10 cellular contexts compared by ENCODE assay signal in genomic region chr16:49639739-49640388, GRCh38.
DNase-seq lines count a peak whose midpoint lies in the region; ATAC-seq, FAIRE-seq and TF ChIP-seq lines count a peak whose summit lies in the region.
"Had no signal": no experiment of that assay in that cellular context is flagged by ENCODE, and none has a peak within 500 bp of the region (broad histone marks: within the 10 kb centered on the region; RNA-seq: fewer than 3 reads in every experiment).

No MANE protein-coding gene starts in this region.

- peak overlapping the region; percentile 56 for H2AFZ ChIP-seq in ACC112 (ENCODE audit: low read length, unreplicated experiment)

- no peak for TF ChIP-seq CTCF in fibroblast of villous mesenchyme (IDR thresholded peaks at IDR 0.05; ENCODE audit: insufficient read depth, low read depth, low read length)
- no peak for TF ChIP-seq CTCF in nephron progenitor cell (IDR thresholded peaks at IDR 0.05)

- H3K27me3 Mint-ChIP-seq in nephron progenitor cell (ENCODE audit: low read depth, poor library complexity) = peaks cover 9% of the 10 kb centered on the region
- H3K27me3 Mint-ChIP-seq in activated naive CD4-positive, alpha-beta T cell treated with anti-CD3 and anti-CD28 coated beads, Interleukin-2, amount 10 ng/mL, durations not matched to agents 7 days and 5 days = no peaks in the 10 kb centered on the region

- H3K27ac Mint-ChIP-seq in nephron progenitor cell = peak overlapping the region; percentile 80
- no peak overlapping the region for H3K27ac Mint-ChIP-seq in activated naive CD4-positive, alpha-beta T cell treated with anti-CD3 and anti-CD28 coated beads, Interleukin-2, amount 10 ng/mL, durations not matched to agents 7 days and 5 days
- H3K27ac Mint-ChIP-seq: activated CD8-positive, alpha-beta T cell treated with anti-CD3 and anti-CD28 coated beads, Interleukin-2, amount 10 ng/mL, durations not matched to agents 7 days and 5 days; stimulated activated naive B cell treated with anti-CD40 and anti-IgM and Interleukin-4, amounts not matched to agents 10 μg/mL and 1 μg/mL and 100 μg/mL, for 72 hours had no signal

- no peaks in the 10 kb centered on the region for H3K79me2 ChIP-seq in ACC112 (ENCODE audit: control insufficient read depth, insufficient read depth, low read length, unreplicated experiment)

- no peaks in the 10 kb centered on the region for H3K36me3 ChIP-seq in ACC112 (ENCODE audit: insufficient read depth, low read length)
- H3K36me3 ChIP-seq in SJSA1 = no peaks in the 10 kb centered on the region; the same call in 1 of the 2 replicates

- no peaks in the 10 kb centered on the region for H3K27me3 ChIP-seq in ACC112 (ENCODE audit: insufficient read depth, low read length)
- no peaks in the 10 kb centered on the region for H3K27me3 ChIP-seq in SJSA1 (replicated peaks)

- H3K4me3 ChIP-seq in ACC112 (ENCODE audit: low read depth, low read length) = 0 out of 2 replicates have a peak overlapping the region, but pooled peaks have one; percentile 8
- H3K4me3 ChIP-seq in SJSA1 = no peak overlapping the region
- H3K4me3 ChIP-seq in fibroblast of villous mesenchyme (ENCODE audit: low read depth, low read length) = no peak overlapping the region

- peaks cover 43% of the 10 kb centered on the region for H3K4me1 ChIP-seq in ACC112 (ENCODE audit: control insufficient read depth, insufficient read depth, low read length, unreplicated experiment)
- H3K4me1 ChIP-seq in SJSA1 (replicated peaks) = peaks cover 56% of the 10 kb centered on the region

- peaks cover 34% of the 10 kb centered on the region for H3K36me3 Mint-ChIP-seq in nephron progenitor cell (ENCODE audit: low read depth)
- H3K36me3 Mint-ChIP-seq in activated naive CD4-positive, alpha-beta T cell treated with anti-CD3 and anti-CD28 coated beads, Interleukin-2, amount 10 ng/mL, durations not matched to agents 7 days and 5 days = no peaks in the 10 kb centered on the region
- H3K36me3 Mint-ChIP-seq: stimulated activated naive B cell treated with anti-CD40 and anti-IgM and Interleukin-4, amounts not matched to agents 10 μg/mL and 1 μg/mL and 100 μg/mL, for 72 hours had no signal

- H3K27ac ChIP-seq in ACC112 (ENCODE audit: low read depth, low read length) (peak overlapping the region; percentile 71), SJSA1 (peak overlapping the region; percentile 20; the same call in 1 of the 2 replicates)

- no peaks in the 10 kb centered on the region for H3K9me3 ChIP-seq in SJSA1 (replicated peaks)

- H3K9me3 Mint-ChIP-seq in nephron progenitor cell = no peaks in the 10 kb centered on the region
- no peaks in the 10 kb centered on the region for H3K9me3 Mint-ChIP-seq in activated naive CD4-positive, alpha-beta T cell treated with anti-CD3 and anti-CD28 coated beads, Interleukin-2, amount 10 ng/mL, durations not matched to agents 7 days and 5 days
- H3K9me3 Mint-ChIP-seq: stimulated activated naive B cell treated with anti-CD40 and anti-IgM and Interleukin-4, amounts not matched to agents 10 μg/mL and 1 μg/mL and 100 μg/mL, for 72 hours had no signal

- DNase-seq in SJSA1 (ENCODE audit: low read depth in 1 of 2, low spot score in 2 of 2) (peak; percentile 91 to 92), fibroblast of villous mesenchyme (ENCODE audit: low read depth) (peak; percentile 35), nephron progenitor cell (peak; percentile 76), GM19239 (ENCODE audit: insufficient read length, low spot score) (no peak)
- DNase-seq in activated naive CD4-positive, alpha-beta T cell treated with anti-CD3 and anti-CD28 coated beads, Interleukin-2, amount 10 ng/mL, durations not matched to agents 7 days and 5 days = no peak
- DNase-seq: activated CD8-positive, alpha-beta T cell treated with anti-CD3 and anti-CD28 coated beads, Interleukin-2, amount 10 ng/mL, durations not matched to agents 7 days and 5 days; stimulated activated naive B cell treated with anti-CD40 and anti-IgM and Interleukin-4, amounts not matched to agents 10 μg/mL and 1 μg/mL and 100 μg/mL, for 72 hours had no signal

- ATAC-seq in HG03139 (IDR thresholded peaks at IDR 0.05; ENCODE audit: unreplicated experiment) (no peak), GM19324 (IDR thresholded peaks at IDR 0.05; ENCODE audit: low FRiP score, unreplicated experiment) (no peak)
- ATAC-seq: activated CD8-positive, alpha-beta T cell treated with anti-CD3 and anti-CD28 coated beads, Interleukin-2, amount 10 ng/mL, durations not matched to agents 7 days and 5 days; stimulated activated naive B cell treated with anti-CD40 and anti-IgM and Interleukin-4, amounts not matched to agents 10 μg/mL and 1 μg/mL and 100 μg/mL, for 72 hours had no signal

- CTCF ChIA-PET in activated naive CD4-positive, alpha-beta T cell treated with anti-CD3 and anti-CD28 coated beads, Interleukin-2, amount 10 ng/mL, durations not matched to agents 7 days and 5 days (lab: Charles Lee) = no interaction called here

- peak overlapping the region; percentile 31 for H3K4me3 Mint-ChIP-seq in nephron progenitor cell
- no peak overlapping the region for H3K4me3 Mint-ChIP-seq in activated naive CD4-positive, alpha-beta T cell treated with anti-CD3 and anti-CD28 coated beads, Interleukin-2, amount 10 ng/mL, durations not matched to agents 7 days and 5 days
- H3K4me3 Mint-ChIP-seq: activated CD8-positive, alpha-beta T cell treated with anti-CD3 and anti-CD28 coated beads, Interleukin-2, amount 10 ng/mL, durations not matched to agents 7 days and 5 days; stimulated activated naive B cell treated with anti-CD40 and anti-IgM and Interleukin-4, amounts not matched to agents 10 μg/mL and 1 μg/mL and 100 μg/mL, for 72 hours had no signal

- H3K4me1 Mint-ChIP-seq in nephron progenitor cell = peaks cover 76% of the 10 kb centered on the region
- H3K4me1 Mint-ChIP-seq in activated naive CD4-positive, alpha-beta T cell treated with anti-CD3 and anti-CD28 coated beads, Interleukin-2, amount 10 ng/mL, durations not matched to agents 7 days and 5 days = no peaks in the 10 kb centered on the region

- no peak for FAIRE-seq in GM19239 (lab: Jason Lieb, UNC)

Comparison
In these comparisons a context has a peak if more than half of its experiments do, and no peak if none do; other contexts are left out.
1. DNase-seq: peak in SJSA1 (2 of 2), fibroblast of villous mesenchyme (single experiment) and nephron progenitor cell (single experiment); none in GM19239 (single experiment) and activated naive CD4-positive, alpha-beta T cell treated with anti-CD3 and anti-CD28 coated beads, Interleukin-2, amount 10 ng/mL, durations not matched to agents 7 days and 5 days (single experiment).